In genomic region chr12:83149987-83150386, GRCh38 we compare ENCODE assay signal across 28 cellular contexts.
"Had no signal": no experiment of that assay in that cellular context is flagged by ENCODE, and none has a peak within 500 bp of the region (broad histone marks: within the 10 kb centered on the region; RNA-seq: fewer than 3 reads in every experiment).

No MANE protein-coding gene starts in this region.

- H3K4me3 Mint-ChIP-seq: dendritic cell treated with granulocyte-macrophage colony-stimulating factor and Interleukin-4, amounts not matched to agents 40 ng/mL and 50 ng/mL, for 4 days; effector memory CD8-positive, alpha-beta T cell; endodermal cell; mesothelial cell of epicardium had no signal

- H3K27ac Mint-ChIP-seq: dendritic cell treated with granulocyte-macrophage colony-stimulating factor and Interleukin-4, amounts not matched to agents 40 ng/mL and 50 ng/mL, for 4 days; effector memory CD8-positive, alpha-beta T cell; endodermal cell; mesothelial cell of epicardium; naive B cell had no signal

- H3K36me3 Mint-ChIP-seq: mesothelial cell of epicardium, naive B cell had no signal

- H3K4me3 ChIP-seq: colonic mucosa, esophagus squamous epithelium, gastrocnemius medialis, heart right ventricle, left lung, lower lobe of right lung, mucosa of descending colon had no signal

- H3K36me3 ChIP-seq: colonic mucosa, esophagus squamous epithelium, gastrocnemius medialis, heart right ventricle, left lung, lower lobe of right lung had no signal

- FAIRE-seq: endometrium, islet of Langerhans, keratinocyte had no signal

- H3K27me3 ChIP-seq: colonic mucosa, esophagus squamous epithelium, gastrocnemius medialis, heart right ventricle, left lung had no signal

- ATAC-seq: effector memory CD8-positive, alpha-beta T cell; esophagus mucosa; gastrocnemius medialis; heart right ventricle; left cardiac atrium; left lung; left ventricle myocardium superior; lower lobe of right lung; mucosa of descending colon had no signal

- H3K4me1 Mint-ChIP-seq: naive B cell had no signal

- H3K9me3 Mint-ChIP-seq: dendritic cell treated with granulocyte-macrophage colony-stimulating factor and Interleukin-4, amounts not matched to agents 40 ng/mL and 50 ng/mL, for 4 days; effector memory CD8-positive, alpha-beta T cell; endodermal cell had no signal

- H3K9me3 ChIP-seq: colonic mucosa, esophagus squamous epithelium, gastrocnemius medialis, heart right ventricle, left lung, lower lobe of right lung, mucosa of descending colon had no signal

- H3K4me1 ChIP-seq: colonic mucosa, esophagus squamous epithelium, gastrocnemius medialis, left lung, lower lobe of right lung had no signal

- DNase-seq: colonic mucosa; cortex of kidney; effector CD8-positive, alpha-beta T cell; effector memory CD8-positive, alpha-beta T cell; endodermal cell; erythroblast; esophagus squamous epithelium; foreskin fibroblast; foreskin melanocyte; gastrocnemius medialis; glutamatergic neuron; head of caudate nucleus; heart right ventricle; hippocampal formation; left cardiac atrium; left lung; left ventricle myocardium superior; lower lobe of right lung; mesenchymal stem cell; mucosa of descending colon; naive B cell had no signal

- H3K27ac ChIP-seq: colonic mucosa, epithelial cell of prostate, esophagus squamous epithelium, gastrocnemius medialis, heart right ventricle, left lung, lower lobe of right lung had no signal

- H3K27me3 Mint-ChIP-seq: dendritic cell treated with granulocyte-macrophage colony-stimulating factor and Interleukin-4, amounts not matched to agents 40 ng/mL and 50 ng/mL, for 4 days; effector memory CD8-positive, alpha-beta T cell; naive B cell had no signal
